24 cellular contexts compared by ENCODE assay signal in genomic region chrX:30181353-30181752, GRCh38. TPM values are rescaled to one million over a fixed set of nuclear protein-coding genes. Genes with fewer than 3 reads are reported as not detected.
DNase-seq lines count a peak whose midpoint lies in the region; ATAC-seq, FAIRE-seq and TF ChIP-seq lines count a peak whose summit lies in the region.
"Had no signal": no experiment of that assay in that cellular context is flagged by ENCODE, and none has a peak within 500 bp of the region (broad histone marks: within the 10 kb centered on the region; RNA-seq: fewer than 3 reads in every experiment).

No MANE protein-coding gene starts in this region.

- no peaks in the 10 kb centered on the region for H3K4me1 ChIP-seq in osteoblast (ENCODE audit: insufficient read depth, low read length)
- H3K4me1 ChIP-seq in spleen: no peaks in the 10 kb centered on the region
- no peaks in the 10 kb centered on the region for H3K4me1 ChIP-seq in breast epithelium
- H3K4me1 ChIP-seq: BE2C, SJSA1 had no signal

- WGBS in spleen, 5 donors: 22 to 84% (median 58%) methylated on average over 1 of the region's 1 CpG

- H3K4me3 ChIP-seq in osteoblast (ENCODE audit: insufficient read depth, low read length): no peak overlapping the region
- H3K4me3 ChIP-seq in spleen: no peak overlapping the region
- H3K4me3 ChIP-seq in breast epithelium: no peak overlapping the region
- H3K4me3 ChIP-seq: GM23338, SJSA1 had no signal

- no peaks in the 10 kb centered on the region for H3K79me2 ChIP-seq in osteoblast (ENCODE audit: insufficient read depth, low read length)

- no peak for TF ChIP-seq CTCF in osteoblast (IDR thresholded peaks at IDR 0.05; ENCODE audit: extremely low read depth, low read depth, low read length)
- TF ChIP-seq CTCF in spleen (IDR thresholded peaks at IDR 0.05 in 8 of 11, conservative IDR thresholded peaks at IDR 0.05 in 3 of 11): no peak
- no peak for TF ChIP-seq CTCF in breast epithelium (IDR thresholded peaks at IDR 0.05)

- intact Hi-C loops in spleen (cut with DNase I; ENCODE audit: low total_unique reads) (no loop called here), breast epithelium (cut with DNase I; ENCODE audit: low total_unique reads) (no loop called here)

- H2AFZ ChIP-seq in osteoblast (ENCODE audit: low read length): no peak overlapping the region
- H2AFZ ChIP-seq: GM23338 had no signal

- DNase-seq in osteoblast (ENCODE audit: insufficient read length, low spot score, missing footprints): peak; percentile 27
- no peak for DNase-seq in spleen
- no peak for DNase-seq in H54 (ENCODE audit: insufficient read length, low spot score)
- DNase-seq in breast epithelium (ENCODE audit: low spot score in 2 of 2): no peak
- DNase-seq: BE2C; CD4-positive, alpha-beta memory T cell; DND-41; GF-D8; NCI-H1436; NCI-H2081; NCI-H526; NK-92 treated with Interleukin-12 subunit alpha and Interleukin-12 subunit beta, amount 100 ng/mL, for 24 hours; OCI-M1; SW 1271 had no signal

- H4K20me1 ChIP-seq in osteoblast (ENCODE audit: insufficient read depth, low read length): no peaks in the 10 kb centered on the region

- H3K4me2 ChIP-seq in osteoblast (ENCODE audit: insufficient read depth, low read length): no peak overlapping the region
- H3K4me2 ChIP-seq: GM23338 had no signal

- no peaks in the 10 kb centered on the region for H3K36me3 ChIP-seq in osteoblast (ENCODE audit: insufficient read depth, low read length)
- no peaks in the 10 kb centered on the region for H3K36me3 ChIP-seq in spleen
- H3K36me3 ChIP-seq in breast epithelium: no peaks in the 10 kb centered on the region
- H3K36me3 ChIP-seq: BE2C, SJSA1 had no signal

- no peak for FAIRE-seq in H54 (lab: Jason Lieb, UNC)
- FAIRE-seq: D721Med, GM18507, HTR-8/SVneo had no signal

- no peak for TF ChIP-seq POLR2A in spleen (IDR thresholded peaks at IDR 0.05)
- TF ChIP-seq POLR2A in H54 (IDR thresholded peaks at IDR 0.05; ENCODE audit: low read depth, low read length): no peak
- no peak for TF ChIP-seq POLR2A in breast epithelium (IDR thresholded peaks at IDR 0.05)

- no peaks in the 10 kb centered on the region for H3K9me3 ChIP-seq in osteoblast (ENCODE audit: low read depth, low read length)
- H3K9me3 ChIP-seq in spleen: no peaks in the 10 kb centered on the region
- no peaks in the 10 kb centered on the region for H3K9me3 ChIP-seq in breast epithelium
- H3K9me3 ChIP-seq: BE2C, SJSA1 had no signal

- ATAC-seq in GM18868 (IDR thresholded peaks at IDR 0.05; ENCODE audit: unreplicated experiment): peak; percentile 72
- ATAC-seq in GM21526 (IDR thresholded peaks at IDR 0.05; ENCODE audit: low FRiP score, unreplicated experiment): peak; percentile 79
- ATAC-seq in HG03280 (IDR thresholded peaks at IDR 0.05; ENCODE audit: unreplicated experiment): peak; percentile 70
- ATAC-seq: GM23338 had no signal

- H3K27ac ChIP-seq in osteoblast (ENCODE audit: low read depth, low read length) (no peak overlapping the region), spleen (no peak overlapping the region), breast epithelium (no peak overlapping the region)
- H3K27ac ChIP-seq: RWPE1, SJSA1 had no signal

- H3K27me3 ChIP-seq in osteoblast (ENCODE audit: insufficient read depth, low read length) (no peaks in the 10 kb centered on the region), spleen (replicated peaks in 1 of 7) (peaks cover 0 to 16% (median 0%) of the 10 kb centered on the region in 7 donors), breast epithelium (peaks cover 0 to 28% of the 10 kb centered on the region in 2 donors)
- H3K27me3 ChIP-seq: BE2C, SJSA1 had no signal

RNA-seq across cellular contexts. Expression of gene MAGEB2, which starts 34.0 kb away (rescaled TPM):
- total RNA-seq in osteoblast (not detected in 2 replicates), spleen (not detected), breast epithelium (not detected)
- polyA plus RNA-seq in spleen: not detected
- total RNA-seq: CD4-positive, alpha-beta memory T cell; GM23338; SJSA1 had no signal
- polyA plus RNA-seq: AG04450; CD4-positive, alpha-beta memory T cell had no signal

RNA-seq across cellular contexts. Expression of gene MAGEB3, which starts 49.1 kb away (rescaled TPM):
- total RNA-seq in osteoblast: not detected in 2 replicates
- not detected for total RNA-seq in spleen
- under 1 TPM in 1 of 3 donors, not detected in 2; 0.02 TPM for polyA plus RNA-seq in spleen
- total RNA-seq in breast epithelium: not detected
- total RNA-seq: CD4-positive, alpha-beta memory T cell; GM23338; SJSA1 had no signal
- polyA plus RNA-seq: AG04450; CD4-positive, alpha-beta memory T cell; GM23338 had no signal
